Comparison of ENCODE assay signal across 8 cellular contexts in the genomic region with DNA sequence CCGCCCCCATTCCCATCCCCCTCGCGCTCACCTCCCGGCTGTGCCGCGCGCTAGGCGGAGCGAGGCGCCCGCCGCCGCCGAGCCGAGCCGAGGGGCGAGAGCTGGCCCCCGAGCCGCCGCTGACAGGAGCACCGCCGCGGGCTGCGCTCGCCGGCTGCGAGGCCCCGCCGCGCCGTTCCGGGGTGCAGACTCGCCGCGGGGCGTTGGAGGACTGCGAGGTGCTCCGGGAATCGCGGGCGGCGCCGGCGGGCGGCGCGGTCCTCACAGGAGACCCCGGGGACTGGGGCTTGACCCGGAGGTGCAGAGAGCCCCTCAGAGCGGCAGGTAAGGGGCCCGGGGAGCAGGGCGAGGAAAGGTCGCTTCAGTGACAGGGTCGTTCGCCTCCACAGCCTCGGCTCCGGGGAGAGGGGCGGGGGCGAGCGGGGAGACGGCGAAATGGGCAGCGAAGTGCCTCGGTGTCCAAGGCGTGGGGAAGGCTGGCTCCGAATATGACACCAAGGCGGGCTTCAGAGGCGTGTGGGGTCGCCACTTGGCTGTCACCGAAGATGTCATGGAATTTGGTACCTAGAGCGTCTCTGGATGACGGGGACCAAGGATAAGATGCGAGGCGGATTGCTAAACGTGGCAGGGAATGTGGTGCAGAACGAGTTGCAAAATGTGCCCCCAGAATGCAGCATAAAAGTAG. TPM values are rescaled to one million over a fixed set of nuclear protein-coding genes. Genes with fewer than 3 reads are reported as not detected.
A peak's percentile ranks its signal among the peaks of the same experiment; 100 is the strongest.
DNase-seq lines count a peak whose midpoint lies in the region; ATAC-seq and TF ChIP-seq lines count a peak whose summit lies in the region.

No MANE protein-coding gene starts in this region.

- no peak for TF ChIP-seq CTCF in mesothelial cell of epicardium (IDR thresholded peaks at IDR 0.05; ENCODE audit: unreplicated experiment)

- H3K9me3 ChIP-seq in ectodermal cell (ENCODE audit: control insufficient read depth, low read length) = no peaks in the 10 kb centered on the region

- peaks cover 9% of the 10 kb centered on the region for H3K4me1 ChIP-seq in ectodermal cell (ENCODE audit: control insufficient read depth, insufficient read depth, low read length)

- POLR2A ChIA-PET in activated CD4-positive, alpha-beta T cell treated with anti-CD3 and anti-CD28 coated beads for 36 hours (lab: Charles Lee) = no interaction called here

- peak overlapping the region in 1 of 2 donors; percentile 44 for H3K27ac Mint-ChIP-seq in activated naive CD4-positive, alpha-beta T cell treated with anti-CD3 and anti-CD28 coated beads, Interleukin-2, amount 50 U/mL, for 72 hours
- peak overlapping the region; percentile 40 for H3K27ac Mint-ChIP-seq in activated CD4-positive, alpha-beta T cell treated with anti-CD3 and anti-CD28 coated beads for 36 hours
- peak overlapping the region; percentile 7 for H3K27ac Mint-ChIP-seq in mesothelial cell of epicardium

- H3K9me3 Mint-ChIP-seq in activated naive CD4-positive, alpha-beta T cell treated with anti-CD3 and anti-CD28 coated beads, Interleukin-2, amount 50 U/mL, for 72 hours = no peaks in the 10 kb centered on the region
- H3K9me3 Mint-ChIP-seq in activated CD4-positive, alpha-beta T cell treated with anti-CD3 and anti-CD28 coated beads for 36 hours (ENCODE audit: low read depth) = no peaks in the 10 kb centered on the region
- no peaks in the 10 kb centered on the region for H3K9me3 Mint-ChIP-seq in mesothelial cell of epicardium

- H3K4me1 Mint-ChIP-seq in activated CD4-positive, alpha-beta T cell treated with anti-CD3 and anti-CD28 coated beads for 36 hours = peaks cover 26% of the 10 kb centered on the region
- peaks cover 26% of the 10 kb centered on the region for H3K4me1 Mint-ChIP-seq in mesothelial cell of epicardium

- peak overlapping the region; percentile 74 for H3K4me3 Mint-ChIP-seq in activated CD4-positive, alpha-beta T cell treated with anti-CD3 and anti-CD28 coated beads for 36 hours
- peak overlapping the region; percentile 88 for H3K4me3 Mint-ChIP-seq in mesothelial cell of epicardium

- H3K27me3 ChIP-seq in ectodermal cell (ENCODE audit: control insufficient read depth, insufficient read depth, low read length, poor library complexity, severe bottlenecking) = peaks cover 32% of the 10 kb centered on the region

- H3K27me3 Mint-ChIP-seq in activated CD4-positive, alpha-beta T cell treated with anti-CD3 and anti-CD28 coated beads for 36 hours = peaks cover 26% of the 10 kb centered on the region
- H3K27me3 Mint-ChIP-seq in mesothelial cell of epicardium (ENCODE audit: low read depth) = peaks cover 4% of the 10 kb centered on the region

- H3K4me3 ChIP-seq in ectodermal cell (ENCODE audit: insufficient read depth, low read depth, low read length) = peak overlapping the region; percentile 72

- intact Hi-C loops in activated CD4-positive, alpha-beta T cell treated with anti-CD3 and anti-CD28 coated beads for 36 hours (cut with DNase I, micrococcal nuclease) = loop anchor here (5.0 to 10.0 kb wide), 7 partner anchors 412 to 902 kb away; partner anchors contain the start of genes DCAF7 (in 1 of the 2), FTSJ3 (in 1 of the 2), MED13 (in 1 of the 2) and METTL2A (in 1 of the 2)

- CTCF ChIA-PET in activated CD4-positive, alpha-beta T cell treated with anti-CD3 and anti-CD28 coated beads for 36 hours (lab: Charles Lee) = interaction anchor here (0.6 to 0.8 kb wide), 2 partner anchors 13 to 103 kb away, joined by 3 read pairs; no protein-coding TSS in a partner anchor

- no peaks in the 10 kb centered on the region for H3K36me3 ChIP-seq in ectodermal cell (ENCODE audit: control insufficient read depth, insufficient read depth, low read length)

- no peaks in the 10 kb centered on the region for H3K36me3 Mint-ChIP-seq in activated naive CD4-positive, alpha-beta T cell treated with anti-CD3 and anti-CD28 coated beads, Interleukin-2, amount 50 U/mL, for 72 hours
- no peaks in the 10 kb centered on the region for H3K36me3 Mint-ChIP-seq in activated CD4-positive, alpha-beta T cell treated with anti-CD3 and anti-CD28 coated beads for 36 hours (ENCODE audit: low read depth)
- no peaks in the 10 kb centered on the region for H3K36me3 Mint-ChIP-seq in mesothelial cell of epicardium

- H3K27ac ChIP-seq in ectodermal cell (ENCODE audit: insufficient read depth, low read depth, low read length, poor library complexity, severe bottlenecking) = no peak overlapping the region

- peak; percentile 67 for DNase-seq in activated naive CD4-positive, alpha-beta T cell treated with Interleukin-2 at 50 U/mL for 16 hours
- no peak for DNase-seq in activated naive CD4-positive, alpha-beta T cell treated with anti-CD3 and anti-CD28 coated beads, Interleukin-2, amount 50 U/mL, for 72 hours (ENCODE audit: low spot score in 2 of 2)
- DNase-seq in HT1080 (ENCODE audit: low read depth) (peak; percentile 17), mesothelial cell of epicardium (ENCODE audit: low spot score in 2 of 2, unreplicated experiment in 2 of 2) (peak; percentile 58 to 72)
- DNase-seq in activated CD4-positive, alpha-beta T cell treated with anti-CD3 and anti-CD28 coated beads for 36 hours = peak; percentile 77
- DNase-seq in stimulated activated CD8-positive, alpha-beta memory T cell treated with anti-CD3 and anti-CD28 coated beads, Interleukin-7, amount 100 ng/mL, for 48 hours (ENCODE audit: extremely low read depth in 1 of 2, low read depth in 1 of 2) = peak; percentile 25 to 27

- no peak for ATAC-seq in activated naive CD4-positive, alpha-beta T cell treated with anti-CD3 and anti-CD28 coated beads, Interleukin-2, amount 50 U/mL, for 72 hours
- ATAC-seq in activated CD4-positive, alpha-beta T cell treated with anti-CD3 and anti-CD28 coated beads for 36 hours = peak; percentile 40
- ATAC-seq in GM18858 (IDR thresholded peaks at IDR 0.05; ENCODE audit: unreplicated experiment) = no peak

- WGBS in ectodermal cell, 2 experiments = 0% methylated on average over 76 of the region's 76 CpGs

RNA-seq across cellular contexts. Expression of gene TANC2, which starts 0.5 kb away (rescaled TPM):
- 1 to 10 TPM; 6.3 to 7.9 TPM for total RNA-seq in activated naive CD4-positive, alpha-beta T cell treated with anti-CD3 and anti-CD28 coated beads, Interleukin-2, amount 50 U/mL, for 72 hours
- 11.2 and 14.0 TPM in 2 replicates for total RNA-seq in HT1080 (2014; rRNA removed; shearing (Covaris generic))
- 3.6 and 4.6 TPM in 2 replicates for polyA plus RNA-seq in HT1080 (2015; cell fraction: cytosol; rRNA removed)
- polyA plus RNA-seq in HT1080 (2015; cell fraction: nucleus; rRNA removed) = 11.0 and 11.6 TPM in 2 replicates
- total RNA-seq in activated CD4-positive, alpha-beta T cell treated with anti-CD3 and anti-CD28 coated beads for 36 hours = 1 to 10 TPM; 5.0 to 6.6 TPM
- 12.6 TPM for polyA plus RNA-seq in ectodermal cell (2013, experiment 1 of 4)
- 16.1 TPM for polyA plus RNA-seq in ectodermal cell (2013, experiment 2 of 4)
- polyA plus RNA-seq in ectodermal cell (2013, experiment 3 of 4) = 14.3 TPM
- polyA plus RNA-seq in ectodermal cell (2013, experiment 4 of 4) = 14.8 TPM
- total RNA-seq in mesothelial cell of epicardium = 95.2 to 98.1 TPM (median 96.8 TPM) in 3 replicates

Comparison
In these comparisons a context has a peak if more than half of its experiments do, and no peak if none do; other contexts are left out.
1. DNase-seq: peak in activated naive CD4-positive, alpha-beta T cell treated with Interleukin-2 at 50 U/mL for 16 hours (single experiment), HT1080 (single experiment), activated CD4-positive, alpha-beta T cell treated with anti-CD3 and anti-CD28 coated beads for 36 hours (single experiment), mesothelial cell of epicardium (2 of 2) and stimulated activated CD8-positive, alpha-beta memory T cell treated with anti-CD3 and anti-CD28 coated beads, Interleukin-7, amount 100 ng/mL, for 48 hours (2 of 2); none in activated naive CD4-positive, alpha-beta T cell treated with anti-CD3 and anti-CD28 coated beads, Interleukin-2, amount 50 U/mL, for 72 hours (0 of 2).